In genomic region chr9:36091028-36091953, GRCh38 we compare ENCODE assay signal across 9 cellular contexts. TPM values are rescaled to one million over a fixed set of nuclear protein-coding genes. Genes with fewer than 3 reads are reported as not detected.
DNase-seq lines count a peak whose midpoint lies in the region; ATAC-seq and TF ChIP-seq lines count a peak whose summit lies in the region.
"Had no signal": no experiment of that assay in that cellular context is flagged by ENCODE, and none has a peak within 500 bp of the region (broad histone marks: within the 10 kb centered on the region; RNA-seq: fewer than 3 reads in every experiment).

No MANE protein-coding gene starts in this region.

- no peaks in the 10 kb centered on the region for H3K9me3 ChIP-seq in adrenal gland (replicated peaks in 1 of 3)
- H3K9me3 ChIP-seq: Peyer's patch had no signal

- H3K4me1 Mint-ChIP-seq in stimulated activated naive CD8-positive, alpha-beta T cell treated with anti-CD3 and anti-CD28 coated beads, Interleukin-15, amount 100 ng/mL, for 72 hours, result peaks cover 22% of the 10 kb centered on the region

- no peak for TF ChIP-seq CTCF in adrenal gland (IDR thresholded peaks at IDR 0.05)

- no peak for TF ChIP-seq POLR2A in adrenal gland (IDR thresholded peaks at IDR 0.05)

- H3K4me3 Mint-ChIP-seq in stimulated activated naive CD8-positive, alpha-beta T cell treated with anti-CD3 and anti-CD28 coated beads, Interleukin-15, amount 100 ng/mL, for 72 hours, result no peak overlapping the region

- DNase-seq in A172 (ENCODE audit: low spot score) (peak; percentile 71), HCEC 1CT (peak; percentile 40), adrenal gland (peak in 6 of 7 donors; percentile 20 to 65 (median 42)), left colon (peak; percentile 64 to 81)
- no peak for DNase-seq in stimulated activated naive CD8-positive, alpha-beta T cell treated with anti-CD3 and anti-CD28 coated beads, Interleukin-15, amount 100 ng/mL, for 72 hours
- DNase-seq: Peyer's patch had no signal

- WGBS in adrenal gland, 4 donors, result 35 to 52% (median 41%) methylated on average over 8 of the region's 8 CpGs

- H3K4me3 ChIP-seq in adrenal gland, result no peak overlapping the region
- H3K4me3 ChIP-seq: Peyer's patch had no signal

- H3K4me1 ChIP-seq in adrenal gland (replicated peaks in 1 of 2), result peaks cover 0 to 20% of the 10 kb centered on the region in 2 donors

- H3K36me3 ChIP-seq in adrenal gland (replicated peaks in 1 of 2), result peaks cover 0 to 3% of the 10 kb centered on the region in 2 donors
- H3K36me3 ChIP-seq: Peyer's patch had no signal

- no peak overlapping the region for H3K27ac Mint-ChIP-seq in stimulated activated naive CD8-positive, alpha-beta T cell treated with anti-CD3 and anti-CD28 coated beads, Interleukin-15, amount 100 ng/mL, for 72 hours

- peak overlapping the region in 1 of 5 donors; percentile 10 for H3K27ac ChIP-seq in adrenal gland

- H3K27me3 Mint-ChIP-seq in stimulated activated naive CD8-positive, alpha-beta T cell treated with anti-CD3 and anti-CD28 coated beads, Interleukin-15, amount 100 ng/mL, for 72 hours, result no peaks in the 10 kb centered on the region

- intact Hi-C loops in adrenal gland (cut with DNase I), result no loop called here
- intact Hi-C loops in left colon (cut with DNase I, micrococcal nuclease), result no loop called here

- ATAC-seq in left colon (peak; percentile 94), GM21825 (IDR thresholded peaks at IDR 0.05; ENCODE audit: unreplicated experiment) (no peak), HG02981 (IDR thresholded peaks at IDR 0.05; ENCODE audit: unreplicated experiment) (no peak), GM19395 (IDR thresholded peaks at IDR 0.05; ENCODE audit: unreplicated experiment) (no peak)
- no peak for ATAC-seq in stimulated activated naive CD8-positive, alpha-beta T cell treated with anti-CD3 and anti-CD28 coated beads, Interleukin-15, amount 100 ng/mL, for 72 hours

- H3K9me3 Mint-ChIP-seq in stimulated activated naive CD8-positive, alpha-beta T cell treated with anti-CD3 and anti-CD28 coated beads, Interleukin-15, amount 100 ng/mL, for 72 hours, result peaks cover 7% of the 10 kb centered on the region in 2 donors

- H3K27me3 ChIP-seq in adrenal gland, result no peaks in the 10 kb centered on the region
- H3K27me3 ChIP-seq: Peyer's patch had no signal

RNA-seq across cellular contexts. Expression of gene GLIPR2, which starts 45.2 kb away (rescaled TPM):
- 17.6 and 24.3 TPM in 2 replicates for total RNA-seq in A172 (2014; rRNA removed; shearing (Covaris generic))
- total RNA-seq in adrenal gland (10 to 100 TPM; 20.8 to 42.4 (median 33.5) TPM), left colon (10 to 100 TPM; 26.0 to 33.3 TPM)
- polyA plus RNA-seq in adrenal gland, result 10 to 100 TPM; 16.1 to 35.2 (median 24.3) TPM

RNA-seq across cellular contexts. Expression of gene RECK, which starts 54.6 kb away (rescaled TPM):
- 17.9 and 19.4 TPM in 2 replicates for total RNA-seq in A172 (2014; rRNA removed; shearing (Covaris generic))
- total RNA-seq in adrenal gland (10 to 100 TPM in 5 of 8 donors, 1 to 10 TPM in 3; 6.7 to 15.8 (median 11.8) TPM), left colon (1 to 10 TPM; 2.9 to 4.7 TPM)
- polyA plus RNA-seq in adrenal gland, result 1 to 10 TPM; 4.1 to 9.4 (median 5.8) TPM

Comparison
In these comparisons a context has a peak if more than half of its experiments do, and no peak if none do; other contexts are left out.
1. DNase-seq: peak in A172 (single experiment), HCEC 1CT (single experiment), adrenal gland (6 of 7) and left colon (2 of 2); none in stimulated activated naive CD8-positive, alpha-beta T cell treated with anti-CD3 and anti-CD28 coated beads, Interleukin-15, amount 100 ng/mL, for 72 hours (0 of 2).